1 cellular context compared by ENCODE assay signal in the genomic region with DNA sequence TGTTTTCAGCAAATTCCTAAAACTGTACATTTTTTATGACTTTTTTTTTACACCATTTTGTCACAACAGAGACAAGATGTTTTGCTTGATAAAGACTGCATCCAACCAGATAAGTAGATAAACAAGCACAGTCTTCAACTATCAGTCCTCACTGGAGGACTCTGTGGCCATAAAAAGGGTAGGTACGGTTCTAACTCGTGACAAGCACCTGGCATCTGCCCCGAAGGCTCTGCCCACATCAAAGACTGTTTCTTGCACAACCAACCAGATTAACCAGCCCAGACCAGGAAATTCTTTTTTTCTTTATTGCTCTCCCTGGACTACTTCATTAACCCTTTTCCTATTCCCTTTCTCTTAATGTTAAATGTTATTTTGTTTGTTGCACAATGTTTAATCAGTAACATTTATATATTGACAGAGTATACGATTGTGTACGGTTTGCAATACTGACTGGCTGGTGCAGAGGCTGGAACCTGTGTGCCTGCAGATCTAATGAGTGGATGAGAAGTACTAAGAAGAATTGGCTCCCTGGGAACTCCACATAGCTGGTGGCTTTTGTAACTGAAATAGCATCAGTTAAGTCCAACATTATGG.
A peak's percentile ranks its signal among the peaks of the same experiment; 100 is the strongest.
TF ChIP-seq lines count a peak whose summit lies in the region.

No MANE protein-coding gene starts in this region.

TF ChIP-seq in HepG2, 621 proteins besides CTCF, POLR2A, EP300 and RAD21 (continued from another document):
- TF ChIP-seq CREBL2 (CRISPR knock-in tag; IDR thresholded peaks at IDR 0.05; ENCODE audit: borderline replicate concordance) (no peak), SIX1 (CRISPR knock-in tag; IDR thresholded peaks at IDR 0.05; ENCODE audit: borderline replicate concordance) (peak; percentile 81; the same call in 1 of the 2 replicates), ZBED4 (CRISPR knock-in tag; IDR thresholded peaks at IDR 0.05; ENCODE audit: borderline replicate concordance) (no peak), NR2F6 (IDR thresholded peaks at IDR 0.05) (peak; percentile 45; the same call in 1 of the 2 replicates), NR2F6 (CRISPR knock-in tag; IDR thresholded peaks at IDR 0.05) (peak; percentile 61; the same call in 1 of the 2 replicates), MED13 (CRISPR knock-in tag; IDR thresholded peaks at IDR 0.05) (no peak), ZBTB7B (CRISPR knock-in tag; IDR thresholded peaks at IDR 0.05) (no peak), NR2F2 (IDR thresholded peaks at IDR 0.05; ENCODE audit: borderline replicate concordance, low read depth) (no peak), ISL2 (CRISPR knock-in tag; IDR thresholded peaks at IDR 0.05) (peak; percentile 76), ZNF12 (CRISPR knock-in tag; IDR thresholded peaks at IDR 0.05) (0 out of 2 replicates have a peak, but pooled peaks have one; percentile 31), ZNF335 (CRISPR knock-in tag; IDR thresholded peaks at IDR 0.05) (peak; percentile 35; the same call in 1 of the 2 replicates), RCOR2 (CRISPR knock-in tag; IDR thresholded peaks at IDR 0.05) (peak; percentile 46; the same call in 1 of the 2 replicates), GTF2F1 (IDR thresholded peaks at IDR 0.05; ENCODE audit: low read length) (no peak), HNRNPUL1 (IDR thresholded peaks at IDR 0.05; ENCODE audit: low read depth, low read length) (no peak), ARID2 (CRISPR knock-in tag; IDR thresholded peaks at IDR 0.05; ENCODE audit: borderline replicate concordance) (no peak), ZNF841 (CRISPR knock-in tag; IDR thresholded peaks at IDR 0.05; ENCODE audit: borderline replicate concordance) (no peak), ZKSCAN8 (CRISPR knock-in tag; IDR thresholded peaks at IDR 0.05; ENCODE audit: borderline replicate concordance) (peak; percentile 58; the same call in 1 of the 2 replicates), GATAD1 (CRISPR knock-in tag; IDR thresholded peaks at IDR 0.05) (peak; percentile 46; the same call in 1 of the 2 replicates), NR2C2 (CRISPR knock-in tag; IDR thresholded peaks at IDR 0.05; ENCODE audit: borderline replicate concordance) (peak; percentile 22; the same call in 1 of the 2 replicates), XBP1 (CRISPR knock-in tag; IDR thresholded peaks at IDR 0.05) (no peak), BHLHE40 (IDR thresholded peaks at IDR 0.05; ENCODE audit: low read length) (peak; percentile 78), ZBTB38 (CRISPR knock-in tag; IDR thresholded peaks at IDR 0.05) (no peak), ZNF614 (CRISPR knock-in tag; IDR thresholded peaks at IDR 0.05; ENCODE audit: borderline replicate concordance) (peak; percentile 64; the same call in 1 of the 2 replicates), ZBTB7A (CRISPR knock-in tag; IDR thresholded peaks at IDR 0.05) (no peak), ATAD3A (CRISPR knock-in tag; IDR thresholded peaks at IDR 0.05) (no peak), ASH2L (IDR thresholded peaks at IDR 0.05; ENCODE audit: insufficient read length, low read depth, low read length) (peak; percentile 42), ZNF263 (CRISPR knock-in tag; IDR thresholded peaks at IDR 0.05) (peak; percentile 45; the same call in 1 of the 2 replicates), ZNF580 (CRISPR knock-in tag; IDR thresholded peaks at IDR 0.05; ENCODE audit: borderline replicate concordance, low read depth) (0 out of 2 replicates have a peak, but pooled peaks have one; percentile 47)
- TF ChIP-seq, protein P1, sequence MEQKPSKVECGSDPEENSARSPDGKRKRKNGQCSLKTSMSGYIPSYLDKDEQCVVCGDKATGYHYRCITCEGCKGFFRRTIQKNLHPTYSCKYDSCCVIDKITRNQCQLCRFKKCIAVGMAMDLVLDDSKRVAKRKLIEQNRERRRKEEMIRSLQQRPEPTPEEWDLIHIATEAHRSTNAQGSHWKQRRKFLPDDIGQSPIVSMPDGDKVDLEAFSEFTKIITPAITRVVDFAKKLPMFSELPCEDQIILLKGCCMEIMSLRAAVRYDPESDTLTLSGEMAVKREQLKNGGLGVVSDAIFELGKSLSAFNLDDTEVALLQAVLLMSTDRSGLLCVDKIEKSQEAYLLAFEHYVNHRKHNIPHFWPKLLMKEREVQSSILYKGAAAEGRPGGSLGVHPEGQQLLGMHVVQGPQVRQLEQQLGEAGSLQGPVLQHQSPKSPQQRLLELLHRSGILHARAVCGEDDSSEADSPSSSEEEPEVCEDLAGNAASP (CRISPR knock-in tag; IDR thresholded peaks at IDR 0.05; ENCODE audit: borderline replicate concordance), result peak; percentile 68; the same call in 1 of the 2 replicates
- TF ChIP-seq, protein P2, sequence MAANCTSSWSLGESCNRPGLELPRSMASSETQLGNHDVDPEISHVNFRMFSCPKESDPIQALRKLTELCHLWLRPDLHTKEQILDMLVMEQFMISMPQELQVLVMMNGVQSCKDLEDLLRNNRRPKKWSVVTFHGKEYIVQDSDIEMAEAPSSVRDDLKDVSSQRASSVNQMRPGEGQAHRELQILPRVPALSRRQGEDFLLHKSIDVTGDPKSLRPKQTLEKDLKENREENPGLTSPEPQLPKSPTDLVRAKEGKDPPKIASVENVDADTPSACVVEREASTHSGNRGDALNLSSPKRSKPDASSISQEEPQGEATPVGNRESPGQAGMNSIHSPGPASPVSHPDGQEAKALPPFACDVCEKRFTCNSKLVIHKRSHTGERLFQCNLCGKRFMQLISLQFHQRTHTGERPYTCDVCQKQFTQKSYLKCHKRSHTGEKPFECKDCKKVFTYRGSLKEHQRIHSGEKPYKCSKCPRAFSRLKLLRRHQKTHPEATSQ (CRISPR knock-in tag; IDR thresholded peaks at IDR 0.05; ENCODE audit: borderline replicate concordance), result 0 out of 2 replicates have a peak, but pooled peaks have one; percentile 5
- TF ChIP-seq, protein P3, sequence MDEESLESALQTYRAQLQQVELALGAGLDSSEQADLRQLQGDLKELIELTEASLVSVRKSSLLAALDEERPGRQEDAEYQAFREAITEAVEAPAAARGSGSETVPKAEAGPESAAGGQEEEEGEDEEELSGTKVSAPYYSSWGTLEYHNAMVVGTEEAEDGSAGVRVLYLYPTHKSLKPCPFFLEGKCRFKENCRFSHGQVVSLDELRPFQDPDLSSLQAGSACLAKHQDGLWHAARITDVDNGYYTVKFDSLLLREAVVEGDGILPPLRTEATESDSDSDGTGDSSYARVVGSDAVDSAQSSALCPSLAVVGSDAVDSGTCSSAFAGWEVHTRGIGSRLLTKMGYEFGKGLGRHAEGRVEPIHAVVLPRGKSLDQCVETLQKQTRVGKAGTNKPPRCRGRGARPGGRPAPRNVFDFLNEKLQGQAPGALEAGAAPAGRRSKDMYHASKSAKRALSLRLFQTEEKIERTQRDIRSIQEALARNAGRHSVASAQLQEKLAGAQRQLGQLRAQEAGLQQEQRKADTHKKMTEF (CRISPR knock-in tag; IDR thresholded peaks at IDR 0.05), result peak; percentile 70; the same call in 1 of the 2 replicates
- TF ChIP-seq, protein P4, sequence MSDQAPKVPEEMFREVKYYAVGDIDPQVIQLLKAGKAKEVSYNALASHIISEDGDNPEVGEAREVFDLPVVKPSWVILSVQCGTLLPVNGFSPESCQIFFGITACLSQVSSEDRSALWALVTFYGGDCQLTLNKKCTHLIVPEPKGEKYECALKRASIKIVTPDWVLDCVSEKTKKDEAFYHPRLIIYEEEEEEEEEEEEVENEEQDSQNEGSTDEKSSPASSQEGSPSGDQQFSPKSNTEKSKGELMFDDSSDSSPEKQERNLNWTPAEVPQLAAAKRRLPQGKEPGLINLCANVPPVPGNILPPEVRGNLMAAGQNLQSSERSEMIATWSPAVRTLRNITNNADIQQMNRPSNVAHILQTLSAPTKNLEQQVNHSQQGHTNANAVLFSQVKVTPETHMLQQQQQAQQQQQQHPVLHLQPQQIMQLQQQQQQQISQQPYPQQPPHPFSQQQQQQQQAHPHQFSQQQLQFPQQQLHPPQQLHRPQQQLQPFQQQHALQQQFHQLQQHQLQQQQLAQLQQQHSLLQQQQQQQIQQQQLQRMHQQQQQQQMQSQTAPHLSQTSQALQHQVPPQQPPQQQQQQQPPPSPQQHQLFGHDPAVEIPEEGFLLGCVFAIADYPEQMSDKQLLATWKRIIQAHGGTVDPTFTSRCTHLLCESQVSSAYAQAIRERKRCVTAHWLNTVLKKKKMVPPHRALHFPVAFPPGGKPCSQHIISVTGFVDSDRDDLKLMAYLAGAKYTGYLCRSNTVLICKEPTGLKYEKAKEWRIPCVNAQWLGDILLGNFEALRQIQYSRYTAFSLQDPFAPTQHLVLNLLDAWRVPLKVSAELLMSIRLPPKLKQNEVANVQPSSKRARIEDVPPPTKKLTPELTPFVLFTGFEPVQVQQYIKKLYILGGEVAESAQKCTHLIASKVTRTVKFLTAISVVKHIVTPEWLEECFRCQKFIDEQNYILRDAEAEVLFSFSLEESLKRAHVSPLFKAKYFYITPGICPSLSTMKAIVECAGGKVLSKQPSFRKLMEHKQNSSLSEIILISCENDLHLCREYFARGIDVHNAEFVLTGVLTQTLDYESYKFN (CRISPR knock-in tag; conservative IDR thresholded peaks at IDR 0.05), result peak; percentile 50
- TF ChIP-seq, protein P5, sequence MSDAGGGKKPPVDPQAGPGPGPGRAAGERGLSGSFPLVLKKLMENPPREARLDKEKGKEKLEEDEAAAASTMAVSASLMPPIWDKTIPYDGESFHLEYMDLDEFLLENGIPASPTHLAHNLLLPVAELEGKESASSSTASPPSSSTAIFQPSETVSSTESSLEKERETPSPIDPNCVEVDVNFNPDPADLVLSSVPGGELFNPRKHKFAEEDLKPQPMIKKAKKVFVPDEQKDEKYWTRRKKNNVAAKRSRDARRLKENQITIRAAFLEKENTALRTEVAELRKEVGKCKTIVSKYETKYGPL (CRISPR knock-in tag; IDR thresholded peaks at IDR 0.05), result no peak
